In the genomic region with DNA sequence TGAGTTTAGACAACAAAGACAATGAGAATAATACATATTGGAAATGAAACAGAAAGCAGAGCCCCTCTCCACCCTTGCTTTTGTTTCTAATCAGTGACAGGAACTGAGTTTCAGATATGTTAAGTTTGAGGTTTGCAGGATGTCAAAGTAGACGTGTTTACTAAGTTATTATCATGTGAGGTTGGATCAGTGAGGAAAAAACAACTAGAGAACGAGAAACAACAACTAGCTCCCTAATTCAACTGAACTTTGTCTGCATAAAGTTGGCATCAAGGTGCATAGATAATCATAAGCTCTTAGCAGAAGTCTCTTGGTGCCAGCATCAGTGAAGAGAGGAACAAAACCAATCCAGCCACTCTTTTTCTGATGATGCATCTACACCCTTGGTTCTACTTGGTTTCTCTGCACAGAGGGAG, we compare ENCODE assay signal across 10 cellular contexts.
DNase-seq lines count a peak whose midpoint lies in the region; ATAC-seq, FAIRE-seq and TF ChIP-seq lines count a peak whose summit lies in the region.
"Had no signal": no experiment of that assay in that cellular context is flagged by ENCODE, and none has a peak within 500 bp of the region (broad histone marks: within the 10 kb centered on the region; RNA-seq: fewer than 3 reads in every experiment).

No MANE protein-coding gene starts in this region.

- H3K9ac ChIP-seq in H1 (replicated peaks in 1 of 4; ENCODE audit: extremely low read depth in 1 of 4, low read depth in 3 of 4, low read length in 3 of 4), result no peak overlapping the region

- no peak overlapping the region for H3K56ac ChIP-seq in H1 (replicated peaks; ENCODE audit: insufficient read length, low read depth, low read length)

- H3K27ac ChIP-seq in CD8-positive, alpha-beta T cell (ENCODE audit: low read depth, low read length), result peak overlapping the region; percentile 6
- H3K27ac ChIP-seq in H1 (ENCODE audit: low read depth, low read length), result no peak overlapping the region
- H3K27ac ChIP-seq: upper lobe of right lung had no signal

- no peak overlapping the region for H4K8ac ChIP-seq in H1 (ENCODE audit: extremely low read depth, insufficient read depth, low read length)

- no peak for TF ChIP-seq CTCF in CD8-positive, alpha-beta T cell (IDR thresholded peaks at IDR 0.05)
- no peak for TF ChIP-seq CTCF in H1 (IDR thresholded peaks at IDR 0.05; ENCODE audit: control extremely low read depth in 1 of 3, insufficient read depth in 1 of 3, low read depth in 1 of 3, low read length in 3 of 3)
- TF ChIP-seq CTCF in Calu3 (IDR thresholded peaks at IDR 0.05; ENCODE audit: unreplicated experiment), result no peak

- no peak overlapping the region for H2BK120ac ChIP-seq in H1 (replicated peaks; ENCODE audit: low read depth, low read length)

- no peak overlapping the region for H4K91ac ChIP-seq in H1 (replicated peaks; ENCODE audit: insufficient read length, low read length)

- no peak for TF ChIP-seq EP300 in H1 (IDR thresholded peaks at IDR 0.05; ENCODE audit: borderline replicate concordance in 1 of 2, low read depth in 2 of 2, low read length in 2 of 2)

- TF ChIP-seq RAD21 in H1 (IDR thresholded peaks at IDR 0.05 in 1 of 2, conservative IDR thresholded peaks at IDR 0.05 in 1 of 2; ENCODE audit: low read depth in 2 of 2, low read length in 2 of 2), result no peak

- peak overlapping the region; percentile 21 for H3K4me3 Mint-ChIP-seq in CD8-positive, alpha-beta T cell
- no peak overlapping the region for H3K4me3 Mint-ChIP-seq in Calu3 (ENCODE audit: low read depth, unreplicated experiment)

- no peak overlapping the region for H3K18ac ChIP-seq in H1 (ENCODE audit: extremely low read depth, low read length)

- H4K5ac ChIP-seq in H1 (ENCODE audit: insufficient read length, low read depth, low read length), result no peak overlapping the region

- no peak overlapping the region for H3K4ac ChIP-seq in H1 (replicated peaks; ENCODE audit: insufficient read length, low read depth, low read length)

- no peak for FAIRE-seq in H1 (lab: Jason Lieb, UNC)

- in situ Hi-C loops in ACHN (cut with HindIII; ENCODE audit: low pct_ligation_motif_present, low pct_unique_long_range_greater_than_20kb, low sequenced_read_pairs), result no loop called here

- DNase-seq in CD8-positive, alpha-beta T cell, result no peak
- DNase-seq in H1 (ENCODE audit: low read depth in 1 of 2, low spot score in 2 of 2) (no peak), ACHN (no peak), Calu3 (no peak), SW480 (ENCODE audit: low spot score) (no peak), left colon (no peak)
- DNase-seq: COR-L47, upper lobe of right lung had no signal

- CTCF ChIA-PET in CD8-positive, alpha-beta T cell (lab: Charles Lee), result no interaction called here
- CTCF ChIA-PET in H1 (lab: Charles Lee; ENCODE audit: partially characterized antibody), result no interaction called here
- CTCF ChIA-PET in Calu3 (lab: Charles Lee), result interaction anchor here (1.0 kb wide), 1 partner anchor 187 kb away, joined by 3 read pairs; no protein-coding TSS in a partner anchor

- H2BK12ac ChIP-seq in H1 (ENCODE audit: low read depth, low read length), result no peak overlapping the region

- peaks cover 18% of the 10 kb centered on the region for H3K4me1 ChIP-seq in CD8-positive, alpha-beta T cell (ENCODE audit: insufficient read depth, low read length)
- H3K4me1 ChIP-seq in H1 (replicated peaks in 1 of 4; ENCODE audit: control insufficient read depth in 3 of 4, insufficient read depth in 4 of 4, low read length in 3 of 4), result no peaks in the 10 kb centered on the region
- H3K4me1 ChIP-seq: upper lobe of right lung had no signal

- H3K27me3 Mint-ChIP-seq in CD8-positive, alpha-beta T cell (ENCODE audit: low read depth), result no peaks in the 10 kb centered on the region
- H3K27me3 Mint-ChIP-seq in Calu3 (ENCODE audit: unreplicated experiment), result no peaks in the 10 kb centered on the region

- no peak overlapping the region for H3K4me3 ChIP-seq in CD8-positive, alpha-beta T cell (ENCODE audit: low read depth, low read length)
- no peak overlapping the region for H3K4me3 ChIP-seq in H1 (ENCODE audit: extremely low read depth in 1 of 4, insufficient read depth in 2 of 4, low read depth in 3 of 4, low read length in 4 of 4)
- H3K4me3 ChIP-seq: upper lobe of right lung had no signal

- no peaks in the 10 kb centered on the region for H3K79me2 ChIP-seq in H1 (ENCODE audit: control insufficient read depth in 1 of 2, insufficient read depth in 2 of 2, low read length in 2 of 2)

- H3K23me2 ChIP-seq in H1 (ENCODE audit: low read depth, low read length), result no peaks in the 10 kb centered on the region

- H3K27ac Mint-ChIP-seq in CD8-positive, alpha-beta T cell, result peak overlapping the region; percentile 83
- H3K27ac Mint-ChIP-seq in Calu3 (ENCODE audit: unreplicated experiment), result no peak overlapping the region

- H3K4me1 Mint-ChIP-seq in CD8-positive, alpha-beta T cell (ENCODE audit: low read depth), result peaks cover 36% of the 10 kb centered on the region
- H3K4me1 Mint-ChIP-seq in Calu3 (ENCODE audit: low read depth, unreplicated experiment), result no peaks in the 10 kb centered on the region

- no peak overlapping the region for H3K14ac ChIP-seq in H1 (ENCODE audit: insufficient read length)

- no peaks in the 10 kb centered on the region for H3K9me3 ChIP-seq in CD8-positive, alpha-beta T cell (ENCODE audit: low read length)
- H3K9me3 ChIP-seq in H1 (ENCODE audit: insufficient read depth in 2 of 2, low read depth in 1 of 2, low read length in 1 of 2), result no peaks in the 10 kb centered on the region
- H3K9me3 ChIP-seq: upper lobe of right lung had no signal

- H3K4me2 ChIP-seq in H1 (ENCODE audit: insufficient read depth in 1 of 2, low read depth in 2 of 2, low read length in 2 of 2), result no peak overlapping the region

- H3K36me3 ChIP-seq in CD8-positive, alpha-beta T cell (ENCODE audit: insufficient read depth, low read length), result no peaks in the 10 kb centered on the region
- no peaks in the 10 kb centered on the region for H3K36me3 ChIP-seq in H1 (ENCODE audit: control insufficient read depth in 2 of 4, insufficient read depth in 4 of 4, low read length in 3 of 4)
- H3K36me3 ChIP-seq: upper lobe of right lung had no signal

- H3K23ac ChIP-seq in H1 (ENCODE audit: insufficient read length), result no peak overlapping the region

- H3K36me3 Mint-ChIP-seq in CD8-positive, alpha-beta T cell, result no peaks in the 10 kb centered on the region
- H3K36me3 Mint-ChIP-seq in Calu3 (ENCODE audit: insufficient read depth, unreplicated experiment), result no peaks in the 10 kb centered on the region

- H3K9me3 Mint-ChIP-seq in CD8-positive, alpha-beta T cell, result no peaks in the 10 kb centered on the region
- H3K9me3 Mint-ChIP-seq in Calu3 (ENCODE audit: low read depth, unreplicated experiment), result no peaks in the 10 kb centered on the region

- 79% methylated on average over 2 of the region's 2 CpGs; no CpG with 5 or more reads in 1 of the 2 experiments for WGBS in H1 (ENCODE audit: extremely low coverage in 1 of 2, insufficient coverage in 1 of 2, insufficient read length in 1 of 2, insufficient replicate concordance in 2 of 2, low coverage in 1 of 2, low lambda C conversion rate in 2 of 2, missing lambda C conversion rate in 1 of 2), 2 experiments

- H4K20me1 ChIP-seq in H1 (replicated peaks in 1 of 2; ENCODE audit: control insufficient read depth in 1 of 2, insufficient read depth in 2 of 2, low read length in 2 of 2), result no peaks in the 10 kb centered on the region

- H3K79me1 ChIP-seq in H1 (ENCODE audit: low read depth, low read length), result no peaks in the 10 kb centered on the region

- no TSS peak for BruUV-seq in Calu3 (replicated peaks; lab: Mats Ljungman, UMichigan)

- H3K27me3 ChIP-seq in CD8-positive, alpha-beta T cell (ENCODE audit: insufficient read depth, low read length), result no peaks in the 10 kb centered on the region
- no peaks in the 10 kb centered on the region for H3K27me3 ChIP-seq in H1 (replicated peaks in 1 of 4; ENCODE audit: control insufficient read depth in 3 of 4, extremely low read depth in 1 of 4, insufficient read depth in 3 of 4, low read length in 3 of 4)
- H3K27me3 ChIP-seq: upper lobe of right lung had no signal

- H2BK15ac ChIP-seq in H1 (ENCODE audit: low read length), result no peak overlapping the region

- POLR2A ChIA-PET in CD8-positive, alpha-beta T cell (lab: Charles Lee), result no interaction called here
- POLR2A ChIA-PET in H1 (lab: Charles Lee; ENCODE audit: partially characterized antibody), result no interaction called here

- H2BK20ac ChIP-seq in H1 (ENCODE audit: low read length), result no peak overlapping the region

- intact Hi-C loops in CD8-positive, alpha-beta T cell (cut with DNase I, micrococcal nuclease), result no loop called here
- intact Hi-C loops in Calu3 (cut with micrococcal nuclease; ENCODE audit: unreplicated experiment), result no loop called here
- intact Hi-C loops in left colon (cut with DNase I, micrococcal nuclease), result no loop called here

- no peak overlapping the region for H2AK5ac ChIP-seq in H1 (ENCODE audit: low read depth, low read length)

- no peak overlapping the region for H2BK5ac ChIP-seq in H1 (ENCODE audit: low read depth, low read length)

- no peak for TF ChIP-seq POLR2A in H1 (IDR thresholded peaks at IDR 0.05; ENCODE audit: control extremely low read depth in 1 of 2, low read depth in 2 of 2, low read length in 2 of 2)

- ATAC-seq in CD8-positive, alpha-beta T cell, result peak; percentile 69
- ATAC-seq in GM19397 (IDR thresholded peaks at IDR 0.05; ENCODE audit: unreplicated experiment), result peak; percentile 95
- ATAC-seq in HG03139 (IDR thresholded peaks at IDR 0.05; ENCODE audit: unreplicated experiment), result peak; percentile 66
- no peak for ATAC-seq in left colon
- ATAC-seq: upper lobe of right lung had no signal

- H2AFZ ChIP-seq in H1 (ENCODE audit: low read length), result 0 out of 2 replicates have a peak overlapping the region, but pooled peaks have one; percentile 29

TF ChIP-seq in H1, 55 proteins besides CTCF, POLR2A, EP300 and RAD21:
- TF ChIP-seq ASH2L (IDR thresholded peaks at IDR 0.05; ENCODE audit: low read length) (no peak), BCL11A (IDR thresholded peaks at IDR 0.05; ENCODE audit: low read depth in 2 of 2, low read length in 2 of 2) (no peak), SP1 (IDR thresholded peaks at IDR 0.05; ENCODE audit: low read depth, low read length) (no peak), NANOG (IDR thresholded peaks at IDR 0.05; ENCODE audit: insufficient read depth, low read depth, low read length, poor library complexity, severe bottlenecking) (no peak), POLR2AphosphoS5 (IDR thresholded peaks at IDR 0.05; ENCODE audit: low read depth, low read length) (no peak), SRF (IDR thresholded peaks at IDR 0.05; ENCODE audit: low read depth, low read length) (no peak), TBP (IDR thresholded peaks at IDR 0.05; ENCODE audit: low read depth, low read length) (no peak)
